8 cellular contexts compared by ENCODE assay signal in the genomic region with DNA sequence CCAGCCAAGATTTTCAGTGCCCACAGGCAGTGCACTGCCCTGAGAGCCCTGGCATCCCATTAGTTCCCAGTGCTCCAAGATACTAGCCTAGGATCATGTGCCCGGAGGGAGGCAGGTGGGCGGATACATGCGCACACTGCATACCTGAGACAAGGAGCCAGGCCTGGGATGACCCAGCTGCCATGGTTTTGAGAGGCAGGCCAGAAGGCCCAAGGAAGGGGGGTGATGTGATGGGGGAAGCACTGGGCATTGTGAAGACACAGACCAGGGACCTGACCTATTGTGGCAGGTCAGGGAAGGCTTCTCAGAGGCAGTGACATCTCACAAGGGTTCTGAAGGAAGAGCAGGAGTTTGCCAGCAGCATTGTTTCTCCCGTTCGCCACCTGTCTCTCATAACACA. TPM values are rescaled to one million over a fixed set of nuclear protein-coding genes. Genes with fewer than 3 reads are reported as not detected.
A peak's percentile ranks its signal among the peaks of the same experiment; 100 is the strongest.
DNase-seq lines count a peak whose midpoint lies in the region; ATAC-seq lines count a peak whose summit lies in the region.

No MANE protein-coding gene starts in this region.

- H3K9me3 ChIP-seq in iPS-15b (ENCODE audit: control insufficient read depth, insufficient read depth, low read length) (no peaks in the 10 kb centered on the region), stomach smooth muscle (ENCODE audit: control insufficient read depth in 2 of 2, low read length in 2 of 2) (no peaks in the 10 kb centered on the region), neuronal stem cell (replicated peaks in 1 of 2; ENCODE audit: control insufficient read depth in 2 of 2, insufficient read depth in 1 of 2, low read depth in 1 of 2, low read length in 2 of 2) (no peaks in the 10 kb centered on the region)

- no peak overlapping the region for H4K91ac ChIP-seq in neuronal stem cell (ENCODE audit: low read depth, low read length, poor library complexity)

- H3K4me3 ChIP-seq in iPS-15b (ENCODE audit: low read depth, low read length) (peak overlapping the region; percentile 28), stomach smooth muscle (ENCODE audit: low read length in 2 of 2) (peak overlapping the region; percentile 71 to 98), neuronal stem cell (ENCODE audit: low read length in 2 of 2) (no peak overlapping the region)

- H3K4me1 ChIP-seq in iPS-15b (ENCODE audit: control insufficient read depth, insufficient read depth, low read length): peaks cover 29% of the 10 kb centered on the region
- peaks cover 69% of the 10 kb centered on the region for H3K4me1 ChIP-seq in stomach smooth muscle (ENCODE audit: control insufficient read depth, insufficient read depth, low read length)
- peaks cover 17 to 35% of the 10 kb centered on the region in 2 donors for H3K4me1 ChIP-seq in neuronal stem cell (ENCODE audit: control insufficient read depth in 2 of 2, insufficient read depth in 1 of 2, low read depth in 1 of 2, low read length in 2 of 2)

- peak overlapping the region; percentile 97 for H3K4me3 Mint-ChIP-seq in activated T-cell treated with anti-CD3 and anti-CD28 coated beads, Interleukin-2, amount 50 U/mL, for 4 hours

- H3K18ac ChIP-seq in neuronal stem cell (ENCODE audit: low read length): no peak overlapping the region

- no peak overlapping the region for H2BK120ac ChIP-seq in neuronal stem cell (ENCODE audit: low read depth, low read length)

- no peak overlapping the region for H2BK15ac ChIP-seq in neuronal stem cell (ENCODE audit: low read length)

- H3K27ac ChIP-seq in stomach smooth muscle (ENCODE audit: low read length) (peak overlapping the region; percentile 96), neuronal stem cell (replicated peaks; ENCODE audit: low read length) (no peak overlapping the region)

- H3K27me3 ChIP-seq in iPS-15b (ENCODE audit: control insufficient read depth, insufficient read depth, low read length) (peaks cover 12% of the 10 kb centered on the region), stomach smooth muscle (ENCODE audit: control insufficient read depth in 1 of 2, insufficient read depth in 2 of 2, low read length in 2 of 2) (no peaks in the 10 kb centered on the region), neuronal stem cell (ENCODE audit: control insufficient read depth in 3 of 3, insufficient read depth in 3 of 3, low read depth in 1 of 3, low read length in 3 of 3) (peaks cover 0 to 9% (median 9%) of the 10 kb centered on the region in 3 experiments)

- no peak overlapping the region for H4K8ac ChIP-seq in neuronal stem cell (ENCODE audit: low read depth, low read length)

- H2BK12ac ChIP-seq in neuronal stem cell (ENCODE audit: low read length): no peak overlapping the region

- H3K79me1 ChIP-seq in neuronal stem cell (ENCODE audit: low read depth, low read length): no peaks in the 10 kb centered on the region

- H2BK5ac ChIP-seq in neuronal stem cell (ENCODE audit: low read length): no peak overlapping the region

- H2AK5ac ChIP-seq in neuronal stem cell (ENCODE audit: low read depth, low read length): no peak overlapping the region

- H3K4me2 ChIP-seq in neuronal stem cell (ENCODE audit: insufficient read depth, low read length, poor library complexity, severe bottlenecking): no peak overlapping the region

- no peak overlapping the region for H2AFZ ChIP-seq in neuronal stem cell (ENCODE audit: low read length)

- H3K36me3 Mint-ChIP-seq in activated T-cell treated with anti-CD3 and anti-CD28 coated beads, Interleukin-2, amount 50 U/mL, for 4 hours (ENCODE audit: insufficient read depth): peaks cover 54% of the 10 kb centered on the region

- H3K9ac ChIP-seq in iPS-15b (ENCODE audit: low read depth, low read length) (no peak overlapping the region), stomach smooth muscle (ENCODE audit: low read length in 2 of 2) (peak overlapping the region; percentile 81 to 87), neuronal stem cell (ENCODE audit: low read depth, low read length, poor library complexity) (no peak overlapping the region)

- H3K23ac ChIP-seq in neuronal stem cell (ENCODE audit: low read depth, low read length, poor library complexity): no peak overlapping the region

- H3K9me3 Mint-ChIP-seq in activated T-cell treated with anti-CD3 and anti-CD28 coated beads, Interleukin-2, amount 50 U/mL, for 4 hours: no peaks in the 10 kb centered on the region

- peaks cover 50% of the 10 kb centered on the region for H3K4me1 Mint-ChIP-seq in activated T-cell treated with anti-CD3 and anti-CD28 coated beads, Interleukin-2, amount 50 U/mL, for 4 hours (ENCODE audit: low read depth)

- ATAC-seq in activated T-cell treated with anti-CD3 and anti-CD28 coated beads, Interleukin-2, amount 50 U/mL, for 4 hours: no peak
- no peak for ATAC-seq in GM21786 (IDR thresholded peaks at IDR 0.05; ENCODE audit: unreplicated experiment)

- WGBS in neuronal stem cell (ENCODE audit: extremely low coverage in 2 of 2, insufficient read length in 2 of 2, insufficient replicate concordance in 1 of 2), 2 donors: no CpG with 5 or more reads among the region's 5 CpGs

- DNase-seq in NCI-H526 (lab: John Stamatoyannopoulos, UW): peak; percentile 17 to 66
- no peak for DNase-seq in NCI-H526 treated with DMSO at 0.1 percent for 48 hours (lab: John Stamatoyannopoulos, UW)
- no peak for DNase-seq in activated T-cell treated with anti-CD3 and anti-CD28 coated beads, Interleukin-2, amount 50 U/mL, for 4 hours
- DNase-seq in neuronal stem cell (ENCODE audit: low spot score): no peak
- no peak for DNase-seq in cortex of kidney (lab: John Stamatoyannopoulos, UW)

- no peaks in the 10 kb centered on the region for H3K27me3 Mint-ChIP-seq in activated T-cell treated with anti-CD3 and anti-CD28 coated beads, Interleukin-2, amount 50 U/mL, for 4 hours (ENCODE audit: low read depth)

- no peak overlapping the region for H3K14ac ChIP-seq in neuronal stem cell (ENCODE audit: low read length)

- peaks cover 44% of the 10 kb centered on the region for H3K36me3 ChIP-seq in iPS-15b (ENCODE audit: control insufficient read depth, insufficient read depth, low read length)
- peaks cover 32 to 35% of the 10 kb centered on the region in 2 donors for H3K36me3 ChIP-seq in stomach smooth muscle (ENCODE audit: control insufficient read depth in 2 of 2, insufficient read depth in 2 of 2, low read length in 2 of 2)
- peaks cover 23 to 58% of the 10 kb centered on the region in 2 donors for H3K36me3 ChIP-seq in neuronal stem cell (replicated peaks in 1 of 2; ENCODE audit: control insufficient read depth in 2 of 2, insufficient read depth in 2 of 2, low read length in 2 of 2)

- H3K4ac ChIP-seq in neuronal stem cell (ENCODE audit: low read length): no peak overlapping the region

RNA-seq across cellular contexts. Expression of gene ZC3H12A, which starts 3.6 kb away (rescaled TPM):
- total RNA-seq in activated T-cell treated with anti-CD3 and anti-CD28 coated beads, Interleukin-2, amount 50 U/mL, for 4 hours: 10 to 100 TPM; 48.7 to 64.8 (median 59.8) TPM
- polyA plus RNA-seq in neuronal stem cell (2013, experiment 1 of 2): 2.5 TPM
- 2.1 TPM for polyA plus RNA-seq in neuronal stem cell (2013, experiment 2 of 2)

RNA-seq across cellular contexts. Expression of gene MEAF6, which starts 36.6 kb away (rescaled TPM):
- 100 to 1,000 TPM in 1 of 3 donors, 10 to 100 TPM in 2; 87.2 to 104 (median 95.6) TPM for total RNA-seq in activated T-cell treated with anti-CD3 and anti-CD28 coated beads, Interleukin-2, amount 50 U/mL, for 4 hours
- 64.9 TPM for polyA plus RNA-seq in neuronal stem cell (2013, experiment 1 of 2)
- 65.6 TPM for polyA plus RNA-seq in neuronal stem cell (2013, experiment 2 of 2)

Comparison
In these comparisons a context has a peak if more than half of its experiments do, and no peak if none do; other contexts are left out.
1. DNase-seq: peak in NCI-H526 (2 of 2); none in NCI-H526 treated with DMSO at 0.1 percent for 48 hours (single experiment), activated T-cell treated with anti-CD3 and anti-CD28 coated beads, Interleukin-2, amount 50 U/mL, for 4 hours (single experiment), neuronal stem cell (single experiment) and cortex of kidney (single experiment).
2. H3K4me3 ChIP-seq: peak in iPS-15b (single experiment) and stomach smooth muscle (2 of 2); none in neuronal stem cell (0 of 2).
3. H3K9ac ChIP-seq: peak in stomach smooth muscle (2 of 2); none in iPS-15b (single experiment) and neuronal stem cell (single experiment).